1 cellular context compared by ENCODE assay signal in the genomic region with DNA sequence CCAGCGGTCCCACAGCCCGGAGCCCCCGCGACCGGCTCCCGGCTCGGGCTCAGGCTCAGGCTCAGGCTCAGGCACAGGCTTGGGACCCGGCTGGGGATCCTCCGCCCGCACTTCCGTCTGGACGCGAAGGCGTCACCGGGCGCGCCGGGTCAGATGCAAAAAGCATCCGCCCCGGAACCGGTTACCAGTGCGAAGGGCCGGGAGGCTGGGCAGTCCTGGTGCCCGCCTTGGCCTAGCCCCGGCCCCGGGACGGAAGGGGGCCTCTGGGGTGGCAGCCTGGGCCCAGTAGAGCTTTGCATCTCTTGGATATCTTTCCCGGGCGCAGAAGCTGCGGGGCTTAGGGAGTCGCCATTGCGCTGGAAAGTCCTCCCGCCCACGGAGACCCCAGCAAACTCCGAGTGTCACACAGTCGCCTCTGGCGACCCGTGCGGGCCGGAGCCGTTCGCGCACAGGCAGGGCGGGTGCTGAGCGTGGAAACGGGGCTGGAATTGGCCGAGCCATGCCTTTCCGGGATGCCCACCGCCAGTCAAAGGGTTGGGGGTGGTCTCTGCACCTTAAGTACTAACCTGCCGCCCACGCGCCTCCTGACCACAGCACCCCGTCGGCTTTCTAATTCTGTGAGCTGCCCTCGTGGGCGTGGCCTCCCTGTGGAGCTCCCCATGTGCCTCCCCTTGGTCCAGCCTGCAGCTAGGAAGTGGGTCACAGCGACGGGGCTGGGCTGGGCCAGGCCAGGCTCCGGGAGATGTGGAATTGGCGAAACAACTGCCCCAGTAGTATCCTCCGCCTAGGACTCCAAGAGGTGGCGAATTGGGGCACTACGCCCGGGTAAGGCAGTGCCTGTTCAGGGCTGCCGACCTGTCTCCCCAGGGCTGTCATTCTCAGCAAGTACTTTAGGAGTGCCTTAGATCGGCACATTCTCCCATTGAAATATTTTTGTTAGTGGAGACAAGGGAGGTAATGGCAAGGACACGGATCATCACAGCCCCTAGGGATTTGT.
TF ChIP-seq lines count a peak whose summit lies in the region.

TMEM9B (minus strand) TSS at position 119 of the 997 bp plus-strand sequence. CDS start 129 bp downstream, outside the sequence.

TF ChIP-seq in K562, 482 proteins besides CTCF, POLR2A, EP300 and RAD21 (continued from another document and continues in another):
- TF ChIP-seq ZBTB11 (CRISPR knock-in tag; IDR thresholded peaks at IDR 0.05) (peak in 2 of 3 experiments; percentile 72 to 94; a peak in 4 of 6 replicates), L3MBTL2 (IDR thresholded peaks at IDR 0.05) (peak; percentile 68), HDAC1 (IDR thresholded peaks at IDR 0.05) (peak; percentile 72 to 96; a peak in 3 of 4 replicates), SMAD4 (CRISPR knock-in tag; conservative IDR thresholded peaks at IDR 0.05) (peak; percentile 89), BRD9 (IDR thresholded peaks at IDR 0.05; ENCODE audit: low read depth, partially characterized antibody) (no peak), NR3C1 (CRISPR knock-in tag; IDR thresholded peaks at IDR 0.05) (no peak; the same call in 1 of the 2 replicates), TBP (optimal IDR thresholded peaks at IDR 0.05; ENCODE audit: low read depth, low read length) (peak; percentile 59), SPI1 (IDR thresholded peaks at IDR 0.05; ENCODE audit: borderline replicate concordance, low read depth, low read length) (peak; percentile 80), ZNF668 (CRISPR knock-in tag; IDR thresholded peaks at IDR 0.05) (no peak), ZNF407 (IDR thresholded peaks at IDR 0.05; ENCODE audit: low read depth) (no peak), ZNF445 (CRISPR knock-in tag; IDR thresholded peaks at IDR 0.05; ENCODE audit: low read depth) (no peak), ESRRA (IDR thresholded peaks at IDR 0.05; ENCODE audit: borderline replicate concordance, low read depth) (peak; percentile 87), NR1H2 (CRISPR knock-in tag; IDR thresholded peaks at IDR 0.05) (peak; percentile 68; the same call in 1 of the 2 replicates), KDM2B (CRISPR knock-in tag; IDR thresholded peaks at IDR 0.05) (no peak), ELF1 (tag; IDR thresholded peaks at IDR 0.05) (peak; percentile 98), YY1 (IDR thresholded peaks at IDR 0.05; ENCODE audit: borderline replicate concordance in 1 of 3, control insufficient read depth in 1 of 3, extremely low read depth in 1 of 3, insufficient read depth in 3 of 3, insufficient read length in 1 of 3, insufficient replicate concordance in 2 of 3, low read depth in 1 of 3, low read length in 2 of 3) (peak in 2 of 3 experiments; percentile 25 to 61), FOXP1 (CRISPR knock-in tag; IDR thresholded peaks at IDR 0.05) (peak; percentile 32; the same call in 1 of the 2 replicates), THAP7 (CRISPR knock-in tag; IDR thresholded peaks at IDR 0.05) (0 out of 2 replicates have a peak, but pooled peaks have one; percentile 61), ZNF384 (IDR thresholded peaks at IDR 0.05; ENCODE audit: low read depth, low read length) (0 out of 2 replicates have a peak, but pooled peaks have one; percentile 13), ZNF175 (CRISPR knock-in tag; IDR thresholded peaks at IDR 0.05; ENCODE audit: low read depth) (peak; percentile 29; the same call in 1 of the 2 replicates), ZNF197 (CRISPR knock-in tag; IDR thresholded peaks at IDR 0.05; ENCODE audit: low read depth) (no peak), CHAMP1 (IDR thresholded peaks at IDR 0.05) (no peak), GTF2B (IDR thresholded peaks at IDR 0.05; ENCODE audit: extremely low read depth, insufficient read length) (no peak), ZNF589 (CRISPR knock-in tag; IDR thresholded peaks at IDR 0.05; ENCODE audit: low read depth) (no peak), CEBPB (tag; IDR thresholded peaks at IDR 0.05) (no peak), ZNF766 (CRISPR knock-in tag; conservative IDR thresholded peaks at IDR 0.05) (peak; percentile 53; the same call in 1 of the 2 replicates)
- TF ChIP-seq, protein P1, sequence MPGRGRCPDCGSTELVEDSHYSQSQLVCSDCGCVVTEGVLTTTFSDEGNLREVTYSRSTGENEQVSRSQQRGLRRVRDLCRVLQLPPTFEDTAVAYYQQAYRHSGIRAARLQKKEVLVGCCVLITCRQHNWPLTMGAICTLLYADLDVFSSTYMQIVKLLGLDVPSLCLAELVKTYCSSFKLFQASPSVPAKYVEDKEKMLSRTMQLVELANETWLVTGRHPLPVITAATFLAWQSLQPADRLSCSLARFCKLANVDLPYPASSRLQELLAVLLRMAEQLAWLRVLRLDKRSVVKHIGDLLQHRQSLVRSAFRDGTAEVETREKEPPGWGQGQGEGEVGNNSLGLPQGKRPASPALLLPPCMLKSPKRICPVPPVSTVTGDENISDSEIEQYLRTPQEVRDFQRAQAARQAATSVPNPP (IDR thresholded peaks at IDR 0.05; ENCODE audit: borderline replicate concordance, insufficient read depth, insufficient read length): no peak
- TF ChIP-seq, protein P2, sequence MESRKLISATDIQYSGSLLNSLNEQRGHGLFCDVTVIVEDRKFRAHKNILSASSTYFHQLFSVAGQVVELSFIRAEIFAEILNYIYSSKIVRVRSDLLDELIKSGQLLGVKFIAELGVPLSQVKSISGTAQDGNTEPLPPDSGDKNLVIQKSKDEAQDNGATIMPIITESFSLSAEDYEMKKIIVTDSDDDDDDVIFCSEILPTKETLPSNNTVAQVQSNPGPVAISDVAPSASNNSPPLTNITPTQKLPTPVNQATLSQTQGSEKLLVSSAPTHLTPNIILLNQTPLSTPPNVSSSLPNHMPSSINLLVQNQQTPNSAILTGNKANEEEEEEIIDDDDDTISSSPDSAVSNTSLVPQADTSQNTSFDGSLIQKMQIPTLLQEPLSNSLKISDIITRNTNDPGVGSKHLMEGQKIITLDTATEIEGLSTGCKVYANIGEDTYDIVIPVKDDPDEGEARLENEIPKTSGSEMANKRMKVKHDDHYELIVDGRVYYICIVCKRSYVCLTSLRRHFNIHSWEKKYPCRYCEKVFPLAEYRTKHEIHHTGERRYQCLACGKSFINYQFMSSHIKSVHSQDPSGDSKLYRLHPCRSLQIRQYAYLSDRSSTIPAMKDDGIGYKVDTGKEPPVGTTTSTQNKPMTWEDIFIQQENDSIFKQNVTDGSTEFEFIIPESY (CRISPR knock-in tag; IDR thresholded peaks at IDR 0.05): peak; percentile 54; the same call in 1 of the 2 replicates
